Comparison of ENCODE assay signal across 30 cellular contexts in the genomic region with DNA sequence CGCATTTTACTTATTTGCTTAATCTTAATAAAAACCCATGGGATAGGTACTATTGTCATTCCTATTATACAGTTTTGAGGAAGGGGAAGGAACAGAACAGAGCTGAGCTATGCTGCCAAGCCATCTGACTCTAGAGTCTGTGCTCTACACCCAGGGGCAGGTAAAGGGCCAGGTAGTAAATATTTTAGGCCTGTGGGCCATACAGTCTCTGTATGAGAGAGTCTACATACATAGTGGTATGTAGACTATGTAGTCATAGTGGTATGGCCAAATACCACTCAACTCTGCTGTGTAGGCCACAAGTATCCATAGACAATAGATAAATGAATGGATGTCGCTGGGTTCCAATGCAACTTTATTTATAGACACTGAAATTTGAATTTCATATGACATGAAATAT.
"Had no signal": no experiment of that assay in that cellular context is flagged by ENCODE, and none has a peak within 500 bp of the region (broad histone marks: within the 10 kb centered on the region; RNA-seq: fewer than 3 reads in every experiment).

No MANE protein-coding gene starts in this region.

- H3K36me3 ChIP-seq: adrenal gland, ascending aorta, brain microvascular endothelial cell, breast epithelium, cardiac muscle cell had no signal

- H3K9me3 ChIP-seq: ascending aorta, body of pancreas, breast epithelium had no signal

- H3K4me3 ChIP-seq: adrenal gland, ascending aorta, body of pancreas, breast epithelium, cardiac muscle cell had no signal

- H3K27ac ChIP-seq: adrenal gland, ascending aorta, body of pancreas, brain microvascular endothelial cell, breast epithelium, cardiac muscle cell had no signal

- H3K27me3 ChIP-seq: adrenal gland, ascending aorta, body of pancreas, brain microvascular endothelial cell, breast epithelium, cardiac muscle cell had no signal

- DNase-seq: activated effector memory CD4-positive, alpha-beta T cell treated with anti-CD3 and anti-CD28 coated beads, Interleukin-2, amount 50 U/mL, for 16 hours; activated effector memory CD4-positive, alpha-beta T cell treated with Interleukin-2 at 50 U/mL for 16 hours; activated gamma-delta T cell; activated gamma-delta T cell treated with Interleukin-2 at 50 U/mL for 16 hours; activated naive CD4-positive, alpha-beta T cell; activated naive CD4-positive, alpha-beta T cell treated with anti-CD3 and anti-CD28 coated beads for 36 hours; activated naive CD4-positive, alpha-beta T cell treated with anti-CD3 and anti-CD28 coated beads, Interleukin-2, amount 10 ng/mL, durations not matched to agents 7 days and 5 days; activated naive CD4-positive, alpha-beta T cell treated with anti-CD3 and anti-CD28 coated beads, Interleukin-2, amount 50 U/mL, for 16 hours; activated naive CD4-positive, alpha-beta T cell treated with Interleukin-2 at 50 U/mL for 16 hours; activated naive CD8-positive, alpha-beta T cell treated with anti-CD3 and anti-CD28 coated beads for 36 hours; activated naive CD8-positive, alpha-beta T cell treated with anti-CD3 and anti-CD28 coated beads, Interleukin-2, amount 10 ng/mL, durations not matched to agents 7 days and 5 days; activated naive CD8-positive, alpha-beta T cell treated with anti-CD3 and anti-CD28 coated beads, Interleukin-2, amount 50 U/mL, for 24 hours; activated T-cell treated with anti-CD3 and anti-CD28 coated beads, Interleukin-2, amount 50 U/mL, for 1 hour; activated T-cell treated with anti-CD3 and anti-CD28 coated beads, Interleukin-2, amount 50 U/mL, for 24 hours; activated T-cell treated with anti-CD3 and anti-CD28 coated beads, Interleukin-2, amount 50 U/mL, for 4 hours; activated T-cell treated with anti-CD3 and anti-CD28 coated beads, Interleukin-2, amount 50 U/mL, for 48 hours; activated T-cell treated with anti-CD3 and anti-CD28 coated beads, Interleukin-2, amount 50 U/mL, for 72 hours; adrenal gland; amniotic stem cell; amygdala; anterior cingulate cortex; aorta; body of pancreas; brain microvascular endothelial cell; caudate nucleus; central memory CD4-positive, alpha-beta T cell; cerebellar nuclear complex had no signal
